ENCODE assay signal across 3 cellular contexts in the genomic region with DNA sequence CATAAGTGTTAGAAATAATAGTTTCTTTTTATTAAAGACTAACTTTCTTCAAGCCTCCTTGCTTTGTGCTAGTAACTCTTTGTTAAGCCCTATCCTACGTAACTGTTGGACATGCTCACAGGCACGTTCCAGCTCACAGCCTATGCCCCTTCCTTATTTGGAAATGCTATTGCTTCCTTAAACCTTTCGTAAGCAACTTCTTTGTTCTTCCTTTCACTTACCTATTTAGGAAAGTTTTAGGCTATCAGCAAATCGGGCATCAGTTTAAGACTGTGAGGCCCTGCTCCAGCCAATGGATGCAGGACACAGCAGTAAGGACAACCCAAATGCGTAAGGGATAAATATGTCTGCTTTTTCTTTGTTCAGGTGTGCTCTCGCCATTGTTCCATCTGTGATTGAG. TPM values are rescaled to one million over a fixed set of nuclear protein-coding genes. Genes with fewer than 3 reads are reported as not detected.
"Had no signal": no experiment of that assay in that cellular context is flagged by ENCODE, and none has a peak within 500 bp of the region (broad histone marks: within the 10 kb centered on the region; RNA-seq: fewer than 3 reads in every experiment).

No MANE protein-coding gene starts in this region.

RNA-seq across cellular contexts. Expression of gene FAXC, which starts 14.2 kb away (rescaled TPM):
- total RNA-seq: mesenteric fat pad; natural killer cell treated with Interleukin-12 subunit alpha and Interleukin-12 subunit beta and Interleukin-15 and Interleukin-18, amount 100 ng/mL, for 72 hours had no signal
- polyA plus RNA-seq: immature natural killer cell had no signal
